1 cellular context compared by ENCODE assay signal in the genomic region with DNA sequence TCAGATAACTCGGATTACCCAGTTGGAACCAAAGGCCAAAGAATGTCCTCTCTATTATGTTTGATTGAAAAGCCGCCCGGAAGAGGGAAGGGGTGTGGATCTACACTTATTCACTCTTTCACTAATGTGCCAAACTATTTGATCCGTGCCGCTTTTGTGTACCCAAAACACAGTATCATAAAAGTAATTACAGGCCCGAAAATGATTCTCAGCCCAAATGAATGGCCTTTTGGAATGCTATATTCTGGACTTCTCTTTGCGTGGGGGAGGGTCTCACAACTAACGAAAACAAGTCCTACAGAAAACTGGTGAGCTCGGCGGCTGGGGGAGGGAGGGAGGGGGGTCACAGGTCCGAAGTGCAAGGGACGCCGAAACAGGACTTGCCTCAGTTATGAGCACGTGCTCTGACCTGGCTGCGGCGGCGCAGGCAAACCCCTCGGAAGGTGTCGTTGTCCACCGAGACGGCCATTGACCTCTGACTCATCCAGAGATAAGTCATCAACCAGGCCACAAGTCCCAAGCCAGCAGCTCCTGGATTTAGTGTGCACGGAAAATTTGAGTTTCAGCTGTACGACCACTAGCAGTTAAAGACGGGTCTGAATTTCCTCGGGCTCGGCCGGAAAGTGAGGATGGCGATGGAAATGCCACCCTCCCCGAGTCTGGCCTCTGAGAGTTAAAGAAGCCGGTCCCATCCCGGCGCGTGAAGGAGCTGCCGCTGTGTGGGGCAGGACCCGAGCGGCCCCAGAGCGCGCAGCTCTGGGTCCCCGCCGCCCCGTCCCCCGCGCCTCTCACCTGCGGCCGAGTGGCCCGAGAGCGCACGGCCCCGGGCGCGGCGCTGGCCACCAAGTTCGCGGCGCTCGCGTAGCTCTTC.
TF ChIP-seq lines count a peak whose summit lies in the region.

No MANE protein-coding gene starts in this region.

TF ChIP-seq in HepG2, 621 proteins besides CTCF, POLR2A, EP300 and RAD21 (continued from another document and continues in another):
- peak; percentile 73 for TF ChIP-seq USF2 (IDR thresholded peaks at IDR 0.05; ENCODE audit: low read depth, low read length)
- no peak; the same call in 1 of the 2 replicates for TF ChIP-seq USF2 (CRISPR knock-in tag; IDR thresholded peaks at IDR 0.05; ENCODE audit: borderline replicate concordance)
- TF ChIP-seq HNF4A (CRISPR knock-in tag; IDR thresholded peaks at IDR 0.05) = peak; percentile 93
- TF ChIP-seq NR2F2 (IDR thresholded peaks at IDR 0.05; ENCODE audit: borderline replicate concordance, low read depth) = peak; percentile 30; the same call in 1 of the 2 replicates
- TF ChIP-seq, protein P1, sequence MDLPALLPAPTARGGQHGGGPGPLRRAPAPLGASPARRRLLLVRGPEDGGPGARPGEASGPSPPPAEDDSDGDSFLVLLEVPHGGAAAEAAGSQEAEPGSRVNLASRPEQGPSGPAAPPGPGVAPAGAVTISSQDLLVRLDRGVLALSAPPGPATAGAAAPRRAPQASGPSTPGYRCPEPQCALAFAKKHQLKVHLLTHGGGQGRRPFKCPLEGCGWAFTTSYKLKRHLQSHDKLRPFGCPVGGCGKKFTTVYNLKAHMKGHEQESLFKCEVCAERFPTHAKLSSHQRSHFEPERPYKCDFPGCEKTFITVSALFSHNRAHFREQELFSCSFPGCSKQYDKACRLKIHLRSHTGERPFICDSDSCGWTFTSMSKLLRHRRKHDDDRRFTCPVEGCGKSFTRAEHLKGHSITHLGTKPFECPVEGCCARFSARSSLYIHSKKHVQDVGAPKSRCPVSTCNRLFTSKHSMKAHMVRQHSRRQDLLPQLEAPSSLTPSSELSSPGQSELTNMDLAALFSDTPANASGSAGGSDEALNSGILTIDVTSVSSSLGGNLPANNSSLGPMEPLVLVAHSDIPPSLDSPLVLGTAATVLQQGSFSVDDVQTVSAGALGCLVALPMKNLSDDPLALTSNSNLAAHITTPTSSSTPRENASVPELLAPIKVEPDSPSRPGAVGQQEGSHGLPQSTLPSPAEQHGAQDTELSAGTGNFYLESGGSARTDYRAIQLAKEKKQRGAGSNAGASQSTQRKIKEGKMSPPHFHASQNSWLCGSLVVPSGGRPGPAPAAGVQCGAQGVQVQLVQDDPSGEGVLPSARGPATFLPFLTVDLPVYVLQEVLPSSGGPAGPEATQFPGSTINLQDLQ (CRISPR knock-in tag; IDR thresholded peaks at IDR 0.05) = peak; percentile 35; the same call in 1 of the 2 replicates
- TF ChIP-seq NR1H2 (CRISPR knock-in tag; IDR thresholded peaks at IDR 0.05; ENCODE audit: borderline replicate concordance, low read depth) = 0 out of 2 replicates have a peak, but pooled peaks have one; percentile 24
- peak; percentile 83 for TF ChIP-seq ZSCAN9 (CRISPR knock-in tag; IDR thresholded peaks at IDR 0.05; ENCODE audit: borderline replicate concordance)
- peak; percentile 98 for TF ChIP-seq JUND (CRISPR knock-in tag; IDR thresholded peaks at IDR 0.05)
- TF ChIP-seq ZBTB26 (CRISPR knock-in tag; IDR thresholded peaks at IDR 0.05; ENCODE audit: borderline replicate concordance) = peak; percentile 87
- 0 out of 2 replicates have a peak, but pooled peaks have one; percentile 20 for TF ChIP-seq ARNT2 (CRISPR knock-in tag; IDR thresholded peaks at IDR 0.05; ENCODE audit: low read depth)
- peak; percentile 83 for TF ChIP-seq ZNF446 (CRISPR knock-in tag; IDR thresholded peaks at IDR 0.05)
- peak; percentile 57 for TF ChIP-seq CEBPG (CRISPR knock-in tag; IDR thresholded peaks at IDR 0.05)
- TF ChIP-seq ZNF563 (CRISPR knock-in tag; IDR thresholded peaks at IDR 0.05) = peak; percentile 61
- TF ChIP-seq ZNF253 (CRISPR knock-in tag; IDR thresholded peaks at IDR 0.05; ENCODE audit: borderline replicate concordance) = 0 out of 2 replicates have a peak, but pooled peaks have one; percentile 54
- TF ChIP-seq ZSCAN25 (CRISPR knock-in tag; IDR thresholded peaks at IDR 0.05) = peak; percentile 24; the same call in 1 of the 2 replicates
- no peak for TF ChIP-seq MTF2 (CRISPR knock-in tag; IDR thresholded peaks at IDR 0.05; ENCODE audit: borderline replicate concordance)
- TF ChIP-seq TEAD3 (CRISPR knock-in tag; optimal IDR thresholded peaks at IDR 0.05; ENCODE audit: borderline replicate concordance) = peak; percentile 19
- TF ChIP-seq CCAR2 (optimal IDR thresholded peaks at IDR 0.05; ENCODE audit: low read depth, low read length) = no peak
- TF ChIP-seq, protein P2, sequence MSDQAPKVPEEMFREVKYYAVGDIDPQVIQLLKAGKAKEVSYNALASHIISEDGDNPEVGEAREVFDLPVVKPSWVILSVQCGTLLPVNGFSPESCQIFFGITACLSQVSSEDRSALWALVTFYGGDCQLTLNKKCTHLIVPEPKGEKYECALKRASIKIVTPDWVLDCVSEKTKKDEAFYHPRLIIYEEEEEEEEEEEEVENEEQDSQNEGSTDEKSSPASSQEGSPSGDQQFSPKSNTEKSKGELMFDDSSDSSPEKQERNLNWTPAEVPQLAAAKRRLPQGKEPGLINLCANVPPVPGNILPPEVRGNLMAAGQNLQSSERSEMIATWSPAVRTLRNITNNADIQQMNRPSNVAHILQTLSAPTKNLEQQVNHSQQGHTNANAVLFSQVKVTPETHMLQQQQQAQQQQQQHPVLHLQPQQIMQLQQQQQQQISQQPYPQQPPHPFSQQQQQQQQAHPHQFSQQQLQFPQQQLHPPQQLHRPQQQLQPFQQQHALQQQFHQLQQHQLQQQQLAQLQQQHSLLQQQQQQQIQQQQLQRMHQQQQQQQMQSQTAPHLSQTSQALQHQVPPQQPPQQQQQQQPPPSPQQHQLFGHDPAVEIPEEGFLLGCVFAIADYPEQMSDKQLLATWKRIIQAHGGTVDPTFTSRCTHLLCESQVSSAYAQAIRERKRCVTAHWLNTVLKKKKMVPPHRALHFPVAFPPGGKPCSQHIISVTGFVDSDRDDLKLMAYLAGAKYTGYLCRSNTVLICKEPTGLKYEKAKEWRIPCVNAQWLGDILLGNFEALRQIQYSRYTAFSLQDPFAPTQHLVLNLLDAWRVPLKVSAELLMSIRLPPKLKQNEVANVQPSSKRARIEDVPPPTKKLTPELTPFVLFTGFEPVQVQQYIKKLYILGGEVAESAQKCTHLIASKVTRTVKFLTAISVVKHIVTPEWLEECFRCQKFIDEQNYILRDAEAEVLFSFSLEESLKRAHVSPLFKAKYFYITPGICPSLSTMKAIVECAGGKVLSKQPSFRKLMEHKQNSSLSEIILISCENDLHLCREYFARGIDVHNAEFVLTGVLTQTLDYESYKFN (CRISPR knock-in tag; conservative IDR thresholded peaks at IDR 0.05) = peak; percentile 84
- peak; percentile 91; the same call in 1 of the 2 replicates for TF ChIP-seq NCOR1 (IDR thresholded peaks at IDR 0.05; ENCODE audit: borderline replicate concordance, low read length)
- TF ChIP-seq ELF1 (CRISPR knock-in tag; IDR thresholded peaks at IDR 0.05) = peak; percentile 56
- TF ChIP-seq ISX (CRISPR knock-in tag; conservative IDR thresholded peaks at IDR 0.05) = peak; percentile 70; the same call in 1 of the 2 replicates
- TF ChIP-seq GATA4 (IDR thresholded peaks at IDR 0.05; ENCODE audit: borderline replicate concordance, low read depth) = 0 out of 2 replicates have a peak, but pooled peaks have one; percentile 72
- TF ChIP-seq ERF (CRISPR knock-in tag; IDR thresholded peaks at IDR 0.05) = peak; percentile 79; the same call in 1 of the 2 replicates
- TF ChIP-seq MED8 (CRISPR knock-in tag; IDR thresholded peaks at IDR 0.05; ENCODE audit: insufficient replicate concordance) = peak; percentile 14
- TF ChIP-seq, protein P3, sequence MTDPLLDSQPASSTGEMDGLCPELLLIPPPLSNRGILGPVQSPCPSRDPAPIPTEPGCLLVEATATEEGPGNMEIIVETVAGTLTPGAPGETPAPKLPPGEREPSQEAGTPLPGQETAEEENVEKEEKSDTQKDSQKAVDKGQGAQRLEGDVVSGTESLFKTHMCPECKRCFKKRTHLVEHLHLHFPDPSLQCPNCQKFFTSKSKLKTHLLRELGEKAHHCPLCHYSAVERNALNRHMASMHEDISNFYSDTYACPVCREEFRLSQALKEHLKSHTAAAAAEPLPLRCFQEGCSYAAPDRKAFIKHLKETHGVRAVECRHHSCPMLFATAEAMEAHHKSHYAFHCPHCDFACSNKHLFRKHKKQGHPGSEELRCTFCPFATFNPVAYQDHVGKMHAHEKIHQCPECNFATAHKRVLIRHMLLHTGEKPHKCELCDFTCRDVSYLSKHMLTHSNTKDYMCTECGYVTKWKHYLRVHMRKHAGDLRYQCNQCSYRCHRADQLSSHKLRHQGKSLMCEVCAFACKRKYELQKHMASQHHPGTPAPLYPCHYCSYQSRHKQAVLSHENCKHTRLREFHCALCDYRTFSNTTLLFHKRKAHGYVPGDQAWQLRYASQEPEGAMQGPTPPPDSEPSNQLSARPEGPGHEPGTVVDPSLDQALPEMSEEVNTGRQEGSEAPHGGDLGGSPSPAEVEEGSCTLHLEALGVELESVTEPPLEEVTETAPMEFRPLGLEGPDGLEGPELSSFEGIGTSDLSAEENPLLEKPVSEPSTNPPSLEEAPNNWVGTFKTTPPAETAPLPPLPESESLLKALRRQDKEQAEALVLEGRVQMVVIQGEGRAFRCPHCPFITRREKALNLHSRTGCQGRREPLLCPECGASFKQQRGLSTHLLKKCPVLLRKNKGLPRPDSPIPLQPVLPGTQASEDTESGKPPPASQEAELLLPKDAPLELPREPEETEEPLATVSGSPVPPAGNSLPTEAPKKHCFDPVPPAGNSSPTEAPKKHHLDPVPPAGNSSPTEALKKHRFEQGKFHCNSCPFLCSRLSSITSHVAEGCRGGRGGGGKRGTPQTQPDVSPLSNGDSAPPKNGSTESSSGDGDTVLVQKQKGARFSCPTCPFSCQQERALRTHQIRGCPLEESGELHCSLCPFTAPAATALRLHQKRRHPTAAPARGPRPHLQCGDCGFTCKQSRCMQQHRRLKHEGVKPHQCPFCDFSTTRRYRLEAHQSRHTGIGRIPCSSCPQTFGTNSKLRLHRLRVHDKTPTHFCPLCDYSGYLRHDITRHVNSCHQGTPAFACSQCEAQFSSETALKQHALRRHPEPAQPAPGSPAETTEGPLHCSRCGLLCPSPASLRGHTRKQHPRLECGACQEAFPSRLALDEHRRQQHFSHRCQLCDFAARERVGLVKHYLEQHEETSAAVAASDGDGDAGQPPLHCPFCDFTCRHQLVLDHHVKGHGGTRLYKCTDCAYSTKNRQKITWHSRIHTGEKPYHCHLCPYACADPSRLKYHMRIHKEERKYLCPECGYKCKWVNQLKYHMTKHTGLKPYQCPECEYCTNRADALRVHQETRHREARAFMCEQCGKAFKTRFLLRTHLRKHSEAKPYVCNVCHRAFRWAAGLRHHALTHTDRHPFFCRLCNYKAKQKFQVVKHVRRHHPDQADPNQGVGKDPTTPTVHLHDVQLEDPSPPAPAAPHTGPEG (CRISPR knock-in tag; IDR thresholded peaks at IDR 0.05) = 0 out of 2 replicates have a peak, but pooled peaks have one; percentile 8
- TF ChIP-seq, protein P4, sequence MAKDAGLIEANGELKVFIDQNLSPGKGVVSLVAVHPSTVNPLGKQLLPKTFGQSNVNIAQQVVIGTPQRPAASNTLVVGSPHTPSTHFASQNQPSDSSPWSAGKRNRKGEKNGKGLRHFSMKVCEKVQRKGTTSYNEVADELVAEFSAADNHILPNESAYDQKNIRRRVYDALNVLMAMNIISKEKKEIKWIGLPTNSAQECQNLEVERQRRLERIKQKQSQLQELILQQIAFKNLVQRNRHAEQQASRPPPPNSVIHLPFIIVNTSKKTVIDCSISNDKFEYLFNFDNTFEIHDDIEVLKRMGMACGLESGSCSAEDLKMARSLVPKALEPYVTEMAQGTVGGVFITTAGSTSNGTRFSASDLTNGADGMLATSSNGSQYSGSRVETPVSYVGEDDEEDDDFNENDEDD (CRISPR knock-in tag; IDR thresholded peaks at IDR 0.05; ENCODE audit: borderline replicate concordance) = peak; percentile 80; the same call in 1 of the 2 replicates
- 0 out of 2 replicates have a peak, but pooled peaks have one; percentile 52 for TF ChIP-seq HOXD1 (CRISPR knock-in tag; IDR thresholded peaks at IDR 0.05)
- 0 out of 2 replicates have a peak, but pooled peaks have one; percentile 23 for TF ChIP-seq NFRKB (IDR thresholded peaks at IDR 0.05)
- TF ChIP-seq MYC (CRISPR knock-in tag; IDR thresholded peaks at IDR 0.05; ENCODE audit: borderline replicate concordance) = peak; percentile 99
- TF ChIP-seq CBFB (CRISPR knock-in tag; IDR thresholded peaks at IDR 0.05) = no peak
- no peak for TF ChIP-seq ZNF44 (CRISPR knock-in tag; IDR thresholded peaks at IDR 0.05)
